In genomic region chr10:49948142-49948541, GRCh38 we compare ENCODE assay signal across 8 cellular contexts.
ATAC-seq and FAIRE-seq lines count a peak whose summit lies in the region.

No MANE protein-coding gene starts in this region.

- ATAC-seq in GM18498 (IDR thresholded peaks at IDR 0.05; ENCODE audit: unreplicated experiment): peak; percentile 67
- peak; percentile 71 for ATAC-seq in GM18870 (IDR thresholded peaks at IDR 0.05; ENCODE audit: unreplicated experiment)
- peak; percentile 84 for ATAC-seq in GM21360 (IDR thresholded peaks at IDR 0.05; ENCODE audit: unreplicated experiment)
- ATAC-seq in GM21786 (IDR thresholded peaks at IDR 0.05; ENCODE audit: unreplicated experiment): peak; percentile 91
- ATAC-seq in HG02870 (IDR thresholded peaks at IDR 0.05; ENCODE audit: unreplicated experiment): peak; percentile 97
- peak; percentile 76 for ATAC-seq in HG03103 (IDR thresholded peaks at IDR 0.05; ENCODE audit: low read depth, unreplicated experiment)
- peak; percentile 62 for ATAC-seq in HG03520 (IDR thresholded peaks at IDR 0.05; ENCODE audit: unreplicated experiment)

- peak; percentile 5 for FAIRE-seq in islet of Langerhans (lab: Jason Lieb, UNC)

Comparison
In these comparisons a context has a peak if more than half of its experiments do, and no peak if none do; other contexts are left out.
1. Peak in every context shown above with its lines: ATAC-seq.